Comparison of ENCODE assay signal across 8 cellular contexts in the genomic region with DNA sequence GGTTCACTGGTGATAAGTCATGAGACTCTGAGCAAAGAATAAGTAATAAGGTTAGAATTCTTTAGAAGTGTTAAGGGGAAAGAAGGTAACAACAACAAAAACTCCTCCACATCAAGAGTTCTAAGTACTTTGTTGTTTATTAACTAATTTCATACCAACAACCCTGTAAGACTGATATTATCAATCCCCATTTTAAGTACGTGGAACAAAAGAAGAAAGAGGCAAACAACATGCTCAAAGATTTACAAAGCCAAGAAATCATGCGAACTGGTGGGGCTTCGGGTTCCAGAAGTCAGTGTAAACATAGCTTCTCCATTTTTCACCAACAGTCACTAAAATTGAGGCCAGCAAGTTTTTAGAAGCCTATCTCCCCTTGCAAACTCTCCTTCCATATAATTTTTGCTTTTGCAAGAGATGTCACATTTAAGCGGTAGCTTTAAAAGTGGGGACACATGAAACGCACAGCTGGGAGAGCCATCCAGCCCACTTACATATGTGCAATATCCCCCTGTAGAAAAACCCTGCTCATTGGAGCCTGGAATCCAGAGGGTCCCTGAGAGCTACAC. TPM values are rescaled to one million over a fixed set of nuclear protein-coding genes. Genes with fewer than 3 reads are reported as not detected.
DNase-seq lines count a peak whose midpoint lies in the region; ATAC-seq, FAIRE-seq and TF ChIP-seq lines count a peak whose summit lies in the region.

No MANE protein-coding gene starts in this region.

- DNase-seq in BE2C = no peak
- DNase-seq in KG1 (lab: John Stamatoyannopoulos, UW) = peak; percentile 34
- DNase-seq in bronchial epithelial cell (ENCODE audit: low read depth) = no peak
- DNase-seq in NCI-H1092 treated with DMSO at 0.1 percent for 48 hours (lab: John Stamatoyannopoulos, UW) = no peak
- no peak for DNase-seq in HuH-7.5 (ENCODE audit: low spot score)
- DNase-seq in kidney glomerular epithelial cell (lab: John Stamatoyannopoulos, UW) = no peak

- no peaks in the 10 kb centered on the region; the same call in none of the 2 replicates for H3K36me3 ChIP-seq in BE2C
- H3K36me3 ChIP-seq in bronchial epithelial cell (ENCODE audit: control insufficient read depth, insufficient read depth, low read length) = peaks cover 1% of the 10 kb centered on the region
- no peaks in the 10 kb centered on the region for H3K36me3 ChIP-seq in muscle layer of colon (ENCODE audit: insufficient read depth, low read length)

- H3K27me3 ChIP-seq in BE2C (no peaks in the 10 kb centered on the region), bronchial epithelial cell (ENCODE audit: control insufficient read depth, insufficient read depth, low read length) (no peaks in the 10 kb centered on the region), muscle layer of colon (ENCODE audit: control insufficient read depth in 1 of 2, insufficient read depth in 2 of 2, low read length in 2 of 2) (peaks cover 0 to 5% of the 10 kb centered on the region in 2 donors)

- no peaks in the 10 kb centered on the region for H3K9me3 ChIP-seq in BE2C
- H3K9me3 ChIP-seq in muscle layer of colon (ENCODE audit: low read length) = no peaks in the 10 kb centered on the region

- H3K4me3 ChIP-seq in BE2C (ENCODE audit: low read depth, low read length) (peak overlapping the region; percentile 79), bronchial epithelial cell (ENCODE audit: low read depth, low read length) (peak overlapping the region; percentile 67), muscle layer of colon (ENCODE audit: low read depth in 1 of 2, low read length in 2 of 2) (peak overlapping the region; percentile 77 to 93)

- ATAC-seq in GM21390 (IDR thresholded peaks at IDR 0.05; ENCODE audit: unreplicated experiment) = no peak

- no peak for FAIRE-seq in bronchial epithelial cell (lab: Jason Lieb, UNC)

- peak overlapping the region; percentile 67 for H3K9ac ChIP-seq in muscle layer of colon (ENCODE audit: low read length)

- H3K4me1 ChIP-seq in BE2C (peaks cover 7% of the 10 kb centered on the region; the same call in 1 of the 2 replicates), muscle layer of colon (ENCODE audit: insufficient read depth, low read length) (peaks cover 7% of the 10 kb centered on the region)

- TF ChIP-seq CTCF in BE2C (IDR thresholded peaks at IDR 0.05; ENCODE audit: low read depth, low read length) = no peak
- no peak for TF ChIP-seq CTCF in bronchial epithelial cell (IDR thresholded peaks at IDR 0.05; ENCODE audit: insufficient read depth, low read length, severe bottlenecking)

- peak overlapping the region; percentile 81 for H3K27ac ChIP-seq in muscle layer of colon (ENCODE audit: low read depth, low read length)

RNA-seq across cellular contexts. Expression of a gene that starts 0.9 kb away (rescaled TPM):
- 29.9 TPM for polyA plus RNA-seq in BE2C (2012; ENCODE audit: insufficient read depth, insufficient read length, low read depth)
- 42.5 and 42.9 TPM in 2 replicates for total RNA-seq in bronchial epithelial cell

RNA-seq across cellular contexts. Expression of a gene that starts 22.9 kb away (rescaled TPM):
- polyA plus RNA-seq in BE2C (2012; ENCODE audit: insufficient read depth, insufficient read length, low read depth) = 36.7 TPM
- total RNA-seq in bronchial epithelial cell = 41.2 and 67.9 TPM in 2 replicates

RNA-seq across cellular contexts. Expression of a gene that starts 58.1 kb away (rescaled TPM):
- polyA plus RNA-seq in BE2C (2012; ENCODE audit: insufficient read depth, insufficient read length, low read depth) = 31.9 TPM
- 14.5 and 19.2 TPM in 2 replicates for total RNA-seq in bronchial epithelial cell
